Comparison of ENCODE assay signal across 1 cellular context in genomic region chr4:151340751-151341385, GRCh38.
TF ChIP-seq lines count a peak whose summit lies in the region.

No MANE protein-coding gene starts in this region.

TF ChIP-seq in liver, 16 proteins besides CTCF, POLR2A, EP300 and RAD21 (continued from another document):
- TF ChIP-seq REST (IDR thresholded peaks at IDR 0.05), result no peak
